2 cellular contexts compared by ENCODE assay signal in the genomic region with DNA sequence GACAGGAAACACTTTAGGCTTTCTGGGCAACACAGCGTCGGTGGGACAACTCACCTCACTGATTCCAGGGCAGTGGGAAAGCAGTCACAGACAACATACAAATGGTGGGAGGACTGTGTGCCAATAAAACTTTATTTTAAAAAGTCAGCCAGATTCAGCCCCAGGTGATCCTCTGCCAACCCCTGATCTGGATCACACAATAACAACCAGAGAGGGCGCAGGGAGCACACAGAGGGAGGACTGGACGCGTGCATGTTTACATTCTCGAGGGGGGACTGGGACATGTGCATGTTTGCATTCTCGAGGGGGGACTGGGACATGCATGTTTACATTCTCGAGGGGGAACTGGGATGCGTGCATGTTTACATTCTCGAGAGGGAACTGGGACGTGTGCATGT.
A peak's percentile ranks its signal among the peaks of the same experiment; 100 is the strongest.
TF ChIP-seq lines count a peak whose summit lies in the region.

No MANE protein-coding gene starts in this region.

TF ChIP-seq in HCT116, 20 proteins besides CTCF, POLR2A, EP300 and RAD21 (continued from another document):
- TF ChIP-seq POLR2AphosphoS5 (IDR thresholded peaks at IDR 0.05; ENCODE audit: low read depth, low read length), result no peak
- no peak for TF ChIP-seq CEBPB (IDR thresholded peaks at IDR 0.05; ENCODE audit: low read depth)

TF ChIP-seq in K562, 482 proteins besides CTCF, POLR2A, EP300 and RAD21:
- TF ChIP-seq, protein P1, sequence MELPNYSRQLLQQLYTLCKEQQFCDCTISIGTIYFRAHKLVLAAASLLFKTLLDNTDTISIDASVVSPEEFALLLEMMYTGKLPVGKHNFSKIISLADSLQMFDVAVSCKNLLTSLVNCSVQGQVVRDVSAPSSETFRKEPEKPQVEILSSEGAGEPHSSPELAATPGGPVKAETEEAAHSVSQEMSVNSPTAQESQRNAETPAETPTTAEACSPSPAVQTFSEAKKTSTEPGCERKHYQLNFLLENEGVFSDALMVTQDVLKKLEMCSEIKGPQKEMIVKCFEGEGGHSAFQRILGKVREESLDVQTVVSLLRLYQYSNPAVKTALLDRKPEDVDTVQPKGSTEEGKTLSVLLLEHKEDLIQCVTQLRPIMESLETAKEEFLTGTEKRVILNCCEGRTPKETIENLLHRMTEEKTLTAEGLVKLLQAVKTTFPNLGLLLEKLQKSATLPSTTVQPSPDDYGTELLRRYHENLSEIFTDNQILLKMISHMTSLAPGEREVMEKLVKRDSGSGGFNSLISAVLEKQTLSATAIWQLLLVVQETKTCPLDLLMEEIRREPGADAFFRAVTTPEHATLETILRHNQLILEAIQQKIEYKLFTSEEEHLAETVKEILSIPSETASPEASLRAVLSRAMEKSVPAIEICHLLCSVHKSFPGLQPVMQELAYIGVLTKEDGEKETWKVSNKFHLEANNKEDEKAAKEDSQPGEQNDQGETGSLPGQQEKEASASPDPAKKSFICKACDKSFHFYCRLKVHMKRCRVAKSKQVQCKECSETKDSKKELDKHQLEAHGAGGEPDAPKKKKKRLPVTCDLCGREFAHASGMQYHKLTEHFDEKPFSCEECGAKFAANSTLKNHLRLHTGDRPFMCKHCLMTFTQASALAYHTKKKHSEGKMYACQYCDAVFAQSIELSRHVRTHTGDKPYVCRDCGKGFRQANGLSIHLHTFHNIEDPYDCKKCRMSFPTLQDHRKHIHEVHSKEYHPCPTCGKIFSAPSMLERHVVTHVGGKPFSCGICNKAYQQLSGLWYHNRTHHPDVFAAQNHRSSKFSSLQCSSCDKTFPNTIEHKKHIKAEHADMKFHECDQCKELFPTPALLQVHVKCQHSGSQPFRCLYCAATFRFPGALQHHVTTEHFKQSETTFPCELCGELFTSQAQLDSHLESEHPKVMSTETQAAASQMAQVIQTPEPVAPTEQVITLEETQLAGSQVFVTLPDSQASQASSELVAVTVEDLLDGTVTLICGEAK (IDR thresholded peaks at IDR 0.05), result peak; percentile 77
- TF ChIP-seq, protein P1 (CRISPR knock-in tag; IDR thresholded peaks at IDR 0.05), result no peak
- TF ChIP-seq TEAD4 (IDR thresholded peaks at IDR 0.05; ENCODE audit: low read length) (no peak), TEAD4 (CRISPR knock-in tag; IDR thresholded peaks at IDR 0.05; ENCODE audit: borderline replicate concordance) (no peak), FOXK2 (conservative IDR thresholded peaks at IDR 0.05 in 1 of 2, IDR thresholded peaks at IDR 0.05 in 1 of 2; ENCODE audit: low read depth in 2 of 2) (peak; percentile 36 to 41; a peak in 1 of 4 replicates), HEY1 (CRISPR knock-in tag; IDR thresholded peaks at IDR 0.05; ENCODE audit: borderline replicate concordance) (no peak)
- TF ChIP-seq, protein P2, sequence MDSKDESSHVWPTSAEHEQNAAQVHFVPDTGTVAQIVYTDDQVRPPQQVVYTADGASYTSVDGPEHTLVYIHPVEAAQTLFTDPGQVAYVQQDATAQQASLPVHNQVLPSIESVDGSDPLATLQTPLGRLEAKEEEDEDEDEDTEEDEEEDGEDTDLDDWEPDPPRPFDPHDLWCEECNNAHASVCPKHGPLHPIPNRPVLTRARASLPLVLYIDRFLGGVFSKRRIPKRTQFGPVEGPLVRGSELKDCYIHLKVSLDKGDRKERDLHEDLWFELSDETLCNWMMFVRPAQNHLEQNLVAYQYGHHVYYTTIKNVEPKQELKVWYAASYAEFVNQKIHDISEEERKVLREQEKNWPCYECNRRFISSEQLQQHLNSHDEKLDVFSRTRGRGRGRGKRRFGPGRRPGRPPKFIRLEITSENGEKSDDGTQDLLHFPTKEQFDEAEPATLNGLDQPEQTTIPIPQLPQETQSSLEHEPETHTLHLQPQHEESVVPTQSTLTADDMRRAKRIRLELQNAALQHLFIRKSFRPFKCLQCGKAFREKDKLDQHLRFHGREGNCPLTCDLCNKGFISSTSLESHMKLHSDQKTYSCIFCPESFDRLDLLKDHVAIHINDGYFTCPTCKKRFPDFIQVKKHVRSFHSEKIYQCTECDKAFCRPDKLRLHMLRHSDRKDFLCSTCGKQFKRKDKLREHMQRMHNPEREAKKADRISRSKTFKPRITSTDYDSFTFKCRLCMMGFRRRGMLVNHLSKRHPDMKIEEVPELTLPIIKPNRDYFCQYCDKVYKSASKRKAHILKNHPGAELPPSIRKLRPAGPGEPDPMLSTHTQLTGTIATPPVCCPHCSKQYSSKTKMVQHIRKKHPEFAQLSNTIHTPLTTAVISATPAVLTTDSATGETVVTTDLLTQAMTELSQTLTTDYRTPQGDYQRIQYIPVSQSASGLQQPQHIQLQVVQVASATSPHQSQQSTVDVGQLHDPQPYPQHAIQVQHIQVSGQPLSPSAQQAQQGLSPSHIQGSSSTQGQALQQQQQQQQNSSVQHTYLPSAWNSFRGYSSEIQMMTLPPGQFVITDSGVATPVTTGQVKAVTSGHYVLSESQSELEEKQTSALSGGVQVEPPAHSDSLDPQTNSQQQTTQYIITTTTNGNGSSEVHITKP (IDR thresholded peaks at IDR 0.05; ENCODE audit: partially characterized antibody), result peak; percentile 61
